In the genomic region with DNA sequence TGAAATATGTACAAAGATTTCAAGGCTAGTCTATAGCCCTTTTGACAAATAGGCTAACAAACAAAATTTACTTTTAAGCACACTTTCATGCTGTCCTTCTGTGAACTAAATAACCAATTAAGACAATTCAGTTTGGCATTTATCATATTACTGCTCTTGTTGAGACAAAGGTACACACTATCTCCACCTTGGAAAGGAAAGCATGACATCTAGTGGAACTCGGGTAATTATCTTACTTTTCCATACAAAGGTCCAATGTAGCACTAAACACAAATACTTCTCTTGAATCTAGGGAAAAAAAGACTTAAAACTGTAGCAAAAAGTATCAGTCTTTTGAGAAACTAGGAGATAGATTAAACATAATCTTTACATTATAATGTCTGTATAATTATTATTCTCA, we compare ENCODE assay signal across 1 cellular context.
TF ChIP-seq lines count a peak whose summit lies in the region.

No MANE protein-coding gene starts in this region.

TF ChIP-seq in K562, 482 proteins besides CTCF, POLR2A, EP300 and RAD21 (continued from another document):
- TF ChIP-seq, protein P1, sequence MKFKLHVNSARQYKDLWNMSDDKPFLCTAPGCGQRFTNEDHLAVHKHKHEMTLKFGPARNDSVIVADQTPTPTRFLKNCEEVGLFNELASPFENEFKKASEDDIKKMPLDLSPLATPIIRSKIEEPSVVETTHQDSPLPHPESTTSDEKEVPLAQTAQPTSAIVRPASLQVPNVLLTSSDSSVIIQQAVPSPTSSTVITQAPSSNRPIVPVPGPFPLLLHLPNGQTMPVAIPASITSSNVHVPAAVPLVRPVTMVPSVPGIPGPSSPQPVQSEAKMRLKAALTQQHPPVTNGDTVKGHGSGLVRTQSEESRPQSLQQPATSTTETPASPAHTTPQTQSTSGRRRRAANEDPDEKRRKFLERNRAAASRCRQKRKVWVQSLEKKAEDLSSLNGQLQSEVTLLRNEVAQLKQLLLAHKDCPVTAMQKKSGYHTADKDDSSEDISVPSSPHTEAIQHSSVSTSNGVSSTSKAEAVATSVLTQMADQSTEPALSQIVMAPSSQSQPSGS (CRISPR knock-in tag; IDR thresholded peaks at IDR 0.05): no peak
- TF ChIP-seq, protein P2, sequence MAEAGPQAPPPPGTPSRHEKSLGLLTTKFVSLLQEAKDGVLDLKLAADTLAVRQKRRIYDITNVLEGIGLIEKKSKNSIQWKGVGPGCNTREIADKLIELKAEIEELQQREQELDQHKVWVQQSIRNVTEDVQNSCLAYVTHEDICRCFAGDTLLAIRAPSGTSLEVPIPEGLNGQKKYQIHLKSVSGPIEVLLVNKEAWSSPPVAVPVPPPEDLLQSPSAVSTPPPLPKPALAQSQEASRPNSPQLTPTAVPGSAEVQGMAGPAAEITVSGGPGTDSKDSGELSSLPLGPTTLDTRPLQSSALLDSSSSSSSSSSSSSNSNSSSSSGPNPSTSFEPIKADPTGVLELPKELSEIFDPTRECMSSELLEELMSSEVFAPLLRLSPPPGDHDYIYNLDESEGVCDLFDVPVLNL (CRISPR knock-in tag; IDR thresholded peaks at IDR 0.05; ENCODE audit: low read depth): no peak
- TF ChIP-seq NR3C1 (CRISPR knock-in tag; IDR thresholded peaks at IDR 0.05) (no peak), SOX6 (IDR thresholded peaks at IDR 0.05) (no peak)
- TF ChIP-seq, protein P3, sequence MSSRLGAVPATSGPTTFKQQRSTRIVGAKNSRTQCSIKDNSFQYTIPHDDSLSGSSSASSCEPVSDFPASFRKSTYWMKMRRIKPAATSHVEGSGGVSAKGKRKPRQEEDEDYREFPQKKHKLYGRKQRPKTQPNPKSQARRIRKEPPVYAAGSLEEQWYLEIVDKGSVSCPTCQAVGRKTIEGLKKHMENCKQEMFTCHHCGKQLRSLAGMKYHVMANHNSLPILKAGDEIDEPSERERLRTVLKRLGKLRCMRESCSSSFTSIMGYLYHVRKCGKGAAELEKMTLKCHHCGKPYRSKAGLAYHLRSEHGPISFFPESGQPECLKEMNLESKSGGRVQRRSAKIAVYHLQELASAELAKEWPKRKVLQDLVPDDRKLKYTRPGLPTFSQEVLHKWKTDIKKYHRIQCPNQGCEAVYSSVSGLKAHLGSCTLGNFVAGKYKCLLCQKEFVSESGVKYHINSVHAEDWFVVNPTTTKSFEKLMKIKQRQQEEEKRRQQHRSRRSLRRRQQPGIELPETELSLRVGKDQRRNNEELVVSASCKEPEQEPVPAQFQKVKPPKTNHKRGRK (tag; IDR thresholded peaks at IDR 0.05): no peak
- TF ChIP-seq, protein P4, sequence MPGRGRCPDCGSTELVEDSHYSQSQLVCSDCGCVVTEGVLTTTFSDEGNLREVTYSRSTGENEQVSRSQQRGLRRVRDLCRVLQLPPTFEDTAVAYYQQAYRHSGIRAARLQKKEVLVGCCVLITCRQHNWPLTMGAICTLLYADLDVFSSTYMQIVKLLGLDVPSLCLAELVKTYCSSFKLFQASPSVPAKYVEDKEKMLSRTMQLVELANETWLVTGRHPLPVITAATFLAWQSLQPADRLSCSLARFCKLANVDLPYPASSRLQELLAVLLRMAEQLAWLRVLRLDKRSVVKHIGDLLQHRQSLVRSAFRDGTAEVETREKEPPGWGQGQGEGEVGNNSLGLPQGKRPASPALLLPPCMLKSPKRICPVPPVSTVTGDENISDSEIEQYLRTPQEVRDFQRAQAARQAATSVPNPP (IDR thresholded peaks at IDR 0.05; ENCODE audit: borderline replicate concordance, insufficient read depth, insufficient read length): no peak
